1 cellular context compared by ENCODE assay signal in the genomic region with DNA sequence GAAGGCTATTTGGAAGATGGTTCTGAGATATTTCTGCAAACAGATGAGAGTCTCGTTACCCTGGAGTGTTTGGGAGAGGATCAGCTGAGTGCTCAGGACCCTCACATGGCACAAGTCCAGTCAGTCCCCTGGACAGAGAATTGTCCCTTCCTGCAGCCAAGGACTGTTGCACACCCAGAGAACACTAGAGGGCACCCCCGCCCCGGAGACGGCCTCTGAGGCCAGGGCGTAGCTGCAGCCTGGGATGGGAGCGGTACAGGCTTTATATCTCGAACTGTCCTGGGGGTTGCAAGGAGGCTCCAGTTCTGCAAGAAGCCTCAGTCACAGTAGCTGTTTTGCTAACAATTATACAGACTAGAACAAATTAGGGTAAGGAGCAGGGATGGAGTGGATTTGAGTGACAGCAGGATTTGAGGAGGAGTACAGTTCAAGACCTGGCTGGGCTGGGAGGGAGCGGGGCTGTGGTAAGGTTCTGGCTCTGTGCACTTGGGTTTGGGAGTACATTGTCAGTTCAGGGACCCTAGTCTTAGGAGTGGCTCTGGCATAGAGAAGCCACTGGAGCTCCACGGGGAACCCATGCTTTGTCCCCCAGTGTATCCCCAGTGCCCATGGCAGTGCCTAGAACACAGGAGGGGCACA.
A peak's percentile ranks its signal among the peaks of the same experiment; 100 is the strongest.
TF ChIP-seq lines count a peak whose summit lies in the region.

No MANE protein-coding gene starts in this region.

TF ChIP-seq in HepG2, 621 proteins besides CTCF, POLR2A, EP300 and RAD21 (continued from another document and continues in another):
- TF ChIP-seq, protein P1, sequence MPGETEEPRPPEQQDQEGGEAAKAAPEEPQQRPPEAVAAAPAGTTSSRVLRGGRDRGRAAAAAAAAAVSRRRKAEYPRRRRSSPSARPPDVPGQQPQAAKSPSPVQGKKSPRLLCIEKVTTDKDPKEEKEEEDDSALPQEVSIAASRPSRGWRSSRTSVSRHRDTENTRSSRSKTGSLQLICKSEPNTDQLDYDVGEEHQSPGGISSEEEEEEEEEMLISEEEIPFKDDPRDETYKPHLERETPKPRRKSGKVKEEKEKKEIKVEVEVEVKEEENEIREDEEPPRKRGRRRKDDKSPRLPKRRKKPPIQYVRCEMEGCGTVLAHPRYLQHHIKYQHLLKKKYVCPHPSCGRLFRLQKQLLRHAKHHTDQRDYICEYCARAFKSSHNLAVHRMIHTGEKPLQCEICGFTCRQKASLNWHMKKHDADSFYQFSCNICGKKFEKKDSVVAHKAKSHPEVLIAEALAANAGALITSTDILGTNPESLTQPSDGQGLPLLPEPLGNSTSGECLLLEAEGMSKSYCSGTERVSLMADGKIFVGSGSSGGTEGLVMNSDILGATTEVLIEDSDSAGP (CRISPR knock-in tag; IDR thresholded peaks at IDR 0.05; ENCODE audit: borderline replicate concordance), result 0 out of 2 replicates have a peak, but pooled peaks have one; percentile 4
- 0 out of 2 replicates have a peak, but pooled peaks have one; percentile 44 for TF ChIP-seq SMAD3 (CRISPR knock-in tag; IDR thresholded peaks at IDR 0.05)
- no peak for TF ChIP-seq ZNF619 (CRISPR knock-in tag; IDR thresholded peaks at IDR 0.05)
- TF ChIP-seq ZNF589 (CRISPR knock-in tag; conservative IDR thresholded peaks at IDR 0.05), result no peak
- TF ChIP-seq, protein P2, sequence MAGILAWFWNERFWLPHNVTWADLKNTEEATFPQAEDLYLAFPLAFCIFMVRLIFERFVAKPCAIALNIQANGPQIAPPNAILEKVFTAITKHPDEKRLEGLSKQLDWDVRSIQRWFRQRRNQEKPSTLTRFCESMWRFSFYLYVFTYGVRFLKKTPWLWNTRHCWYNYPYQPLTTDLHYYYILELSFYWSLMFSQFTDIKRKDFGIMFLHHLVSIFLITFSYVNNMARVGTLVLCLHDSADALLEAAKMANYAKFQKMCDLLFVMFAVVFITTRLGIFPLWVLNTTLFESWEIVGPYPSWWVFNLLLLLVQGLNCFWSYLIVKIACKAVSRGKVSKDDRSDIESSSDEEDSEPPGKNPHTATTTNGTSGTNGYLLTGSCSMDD (CRISPR knock-in tag; IDR thresholded peaks at IDR 0.05), result no peak
- peak; percentile 48; the same call in 1 of the 2 replicates for TF ChIP-seq GATAD1 (CRISPR knock-in tag; IDR thresholded peaks at IDR 0.05)
- TF ChIP-seq ZBTB37 (CRISPR knock-in tag; IDR thresholded peaks at IDR 0.05), result no peak
- no peak for TF ChIP-seq ZNF354B (CRISPR knock-in tag; IDR thresholded peaks at IDR 0.05)
- TF ChIP-seq ZBTB49 (CRISPR knock-in tag; IDR thresholded peaks at IDR 0.05; ENCODE audit: borderline replicate concordance), result no peak
- TF ChIP-seq ZNF33A (CRISPR knock-in tag; IDR thresholded peaks at IDR 0.05; ENCODE audit: borderline replicate concordance), result no peak
- TF ChIP-seq, protein P3, sequence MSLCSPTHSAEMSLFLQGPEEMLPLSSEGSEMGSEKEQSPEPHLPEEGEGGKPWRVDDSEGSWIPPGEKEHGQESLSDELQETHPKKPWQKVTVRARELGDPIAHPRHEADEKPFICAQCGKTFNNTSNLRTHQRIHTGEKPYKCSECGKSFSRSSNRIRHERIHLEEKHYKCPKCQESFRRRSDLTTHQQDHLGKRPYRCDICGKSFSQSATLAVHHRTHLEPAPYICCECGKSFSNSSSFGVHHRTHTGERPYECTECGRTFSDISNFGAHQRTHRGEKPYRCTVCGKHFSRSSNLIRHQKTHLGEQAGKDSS (CRISPR knock-in tag; IDR thresholded peaks at IDR 0.05; ENCODE audit: borderline replicate concordance, low read depth), result 0 out of 2 replicates have a peak, but pooled peaks have one; percentile 9
- TF ChIP-seq, protein P4, sequence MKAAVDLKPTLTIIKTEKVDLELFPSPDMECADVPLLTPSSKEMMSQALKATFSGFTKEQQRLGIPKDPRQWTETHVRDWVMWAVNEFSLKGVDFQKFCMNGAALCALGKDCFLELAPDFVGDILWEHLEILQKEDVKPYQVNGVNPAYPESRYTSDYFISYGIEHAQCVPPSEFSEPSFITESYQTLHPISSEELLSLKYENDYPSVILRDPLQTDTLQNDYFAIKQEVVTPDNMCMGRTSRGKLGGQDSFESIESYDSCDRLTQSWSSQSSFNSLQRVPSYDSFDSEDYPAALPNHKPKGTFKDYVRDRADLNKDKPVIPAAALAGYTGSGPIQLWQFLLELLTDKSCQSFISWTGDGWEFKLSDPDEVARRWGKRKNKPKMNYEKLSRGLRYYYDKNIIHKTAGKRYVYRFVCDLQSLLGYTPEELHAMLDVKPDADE (CRISPR knock-in tag; IDR thresholded peaks at IDR 0.05), result no peak
- no peak for TF ChIP-seq ZNF235 (CRISPR knock-in tag; IDR thresholded peaks at IDR 0.05; ENCODE audit: borderline replicate concordance)
- TF ChIP-seq ZFP36 (IDR thresholded peaks at IDR 0.05; ENCODE audit: borderline replicate concordance, low read depth, low read length, partially characterized antibody), result no peak
- TF ChIP-seq JDP2 (CRISPR knock-in tag; IDR thresholded peaks at IDR 0.05; ENCODE audit: borderline replicate concordance), result no peak
- no peak for TF ChIP-seq SMAD1 (CRISPR knock-in tag; IDR thresholded peaks at IDR 0.05; ENCODE audit: borderline replicate concordance, low read depth)
- TF ChIP-seq ZNF30 (CRISPR knock-in tag; IDR thresholded peaks at IDR 0.05), result no peak
- TF ChIP-seq ZFP36L2 (CRISPR knock-in tag; IDR thresholded peaks at IDR 0.05), result no peak
- 0 out of 2 replicates have a peak, but pooled peaks have one; percentile 23 for TF ChIP-seq HDAC2 (CRISPR knock-in tag; IDR thresholded peaks at IDR 0.05)
- peak; percentile 28; the same call in 1 of the 2 replicates for TF ChIP-seq PITX1 (CRISPR knock-in tag; IDR thresholded peaks at IDR 0.05)
- no peak for TF ChIP-seq CC2D1A (CRISPR knock-in tag; IDR thresholded peaks at IDR 0.05)
- TF ChIP-seq MBNL3 (CRISPR knock-in tag; conservative IDR thresholded peaks at IDR 0.05), result no peak
- 0 out of 2 replicates have a peak, but pooled peaks have one; percentile 22 for TF ChIP-seq SALL2 (CRISPR knock-in tag; IDR thresholded peaks at IDR 0.05)
- TF ChIP-seq POGK (CRISPR knock-in tag; conservative IDR thresholded peaks at IDR 0.05), result no peak
- TF ChIP-seq ZSCAN30 (CRISPR knock-in tag; IDR thresholded peaks at IDR 0.05), result no peak
- TF ChIP-seq ERF (CRISPR knock-in tag; IDR thresholded peaks at IDR 0.05), result peak; percentile 44; the same call in 1 of the 2 replicates
- TF ChIP-seq GMEB2 (CRISPR knock-in tag; IDR thresholded peaks at IDR 0.05; ENCODE audit: low read depth), result no peak
- TF ChIP-seq, protein P5, sequence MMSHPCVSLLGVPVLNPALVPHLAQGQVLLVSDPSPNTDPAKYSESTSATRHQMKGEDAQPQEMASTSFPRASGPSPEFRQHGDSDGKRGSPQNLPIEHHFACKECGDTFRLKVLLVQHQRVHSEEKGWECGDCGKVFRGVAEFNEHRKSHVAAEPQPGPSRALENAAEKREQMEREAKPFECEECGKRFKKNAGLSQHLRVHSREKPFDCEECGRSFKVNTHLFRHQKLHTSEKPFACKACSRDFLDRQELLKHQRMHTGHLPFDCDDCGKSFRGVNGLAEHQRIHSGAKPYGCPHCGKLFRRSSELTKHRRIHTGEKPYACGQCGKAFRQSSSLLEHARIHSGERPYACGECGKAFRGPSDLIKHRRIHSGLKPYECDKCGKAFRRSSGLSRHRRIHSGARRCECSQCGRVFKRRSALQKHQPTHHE (CRISPR knock-in tag; IDR thresholded peaks at IDR 0.05; ENCODE audit: borderline replicate concordance), result no peak
- TF ChIP-seq ZNF121 (CRISPR knock-in tag; IDR thresholded peaks at IDR 0.05), result no peak
- no peak for TF ChIP-seq MTA1 (CRISPR knock-in tag; IDR thresholded peaks at IDR 0.05; ENCODE audit: borderline replicate concordance)
- TF ChIP-seq FOXJ3 (CRISPR knock-in tag; IDR thresholded peaks at IDR 0.05; ENCODE audit: borderline replicate concordance), result no peak
- TF ChIP-seq ZKSCAN8 (CRISPR knock-in tag; IDR thresholded peaks at IDR 0.05; ENCODE audit: borderline replicate concordance), result 0 out of 2 replicates have a peak, but pooled peaks have one; percentile 39
- no peak for TF ChIP-seq NCOR1 (IDR thresholded peaks at IDR 0.05; ENCODE audit: borderline replicate concordance, low read length)
- no peak for TF ChIP-seq ZNF569 (CRISPR knock-in tag; IDR thresholded peaks at IDR 0.05; ENCODE audit: borderline replicate concordance)
- TF ChIP-seq, protein P6, sequence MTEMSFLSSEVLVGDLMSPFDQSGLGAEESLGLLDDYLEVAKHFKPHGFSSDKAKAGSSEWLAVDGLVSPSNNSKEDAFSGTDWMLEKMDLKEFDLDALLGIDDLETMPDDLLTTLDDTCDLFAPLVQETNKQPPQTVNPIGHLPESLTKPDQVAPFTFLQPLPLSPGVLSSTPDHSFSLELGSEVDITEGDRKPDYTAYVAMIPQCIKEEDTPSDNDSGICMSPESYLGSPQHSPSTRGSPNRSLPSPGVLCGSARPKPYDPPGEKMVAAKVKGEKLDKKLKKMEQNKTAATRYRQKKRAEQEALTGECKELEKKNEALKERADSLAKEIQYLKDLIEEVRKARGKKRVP (CRISPR knock-in tag; IDR thresholded peaks at IDR 0.05), result no peak
- TF ChIP-seq NR2F2 (IDR thresholded peaks at IDR 0.05; ENCODE audit: borderline replicate concordance, low read depth), result no peak
- TF ChIP-seq SIX4 (CRISPR knock-in tag; IDR thresholded peaks at IDR 0.05), result no peak
- no peak for TF ChIP-seq ZNF558 (CRISPR knock-in tag; IDR thresholded peaks at IDR 0.05; ENCODE audit: borderline replicate concordance)
- no peak for TF ChIP-seq SP5 (CRISPR knock-in tag; IDR thresholded peaks at IDR 0.05; ENCODE audit: borderline replicate concordance, low read depth)
- no peak for TF ChIP-seq ZNF7 (CRISPR knock-in tag; IDR thresholded peaks at IDR 0.05)
- no peak for TF ChIP-seq ZNF740 (CRISPR knock-in tag; IDR thresholded peaks at IDR 0.05)
- 0 out of 2 replicates have a peak, but pooled peaks have one; percentile 41 for TF ChIP-seq ARNT2 (CRISPR knock-in tag; IDR thresholded peaks at IDR 0.05; ENCODE audit: low read depth)
- TF ChIP-seq PPARG (CRISPR knock-in tag; conservative IDR thresholded peaks at IDR 0.05), result no peak
- no peak for TF ChIP-seq ZNF605 (CRISPR knock-in tag; IDR thresholded peaks at IDR 0.05)
- TF ChIP-seq RAD51 (IDR thresholded peaks at IDR 0.05; ENCODE audit: borderline replicate concordance), result no peak
- TF ChIP-seq ZNF101 (CRISPR knock-in tag; IDR thresholded peaks at IDR 0.05; ENCODE audit: borderline replicate concordance, low read depth), result no peak
- TF ChIP-seq CBX1 (IDR thresholded peaks at IDR 0.05; ENCODE audit: low read depth), result no peak
- no peak for TF ChIP-seq ZNF564 (CRISPR knock-in tag; IDR thresholded peaks at IDR 0.05)
- TF ChIP-seq, protein P7, sequence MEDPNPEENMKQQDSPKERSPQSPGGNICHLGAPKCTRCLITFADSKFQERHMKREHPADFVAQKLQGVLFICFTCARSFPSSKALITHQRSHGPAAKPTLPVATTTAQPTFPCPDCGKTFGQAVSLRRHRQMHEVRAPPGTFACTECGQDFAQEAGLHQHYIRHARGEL (CRISPR knock-in tag; IDR thresholded peaks at IDR 0.05), result no peak
- no peak; the same call in 1 of the 2 replicates for TF ChIP-seq CBX5 (CRISPR knock-in tag; IDR thresholded peaks at IDR 0.05; ENCODE audit: borderline replicate concordance)
- no peak for TF ChIP-seq BORCS8-MEF2B (CRISPR knock-in tag; IDR thresholded peaks at IDR 0.05)
- no peak for TF ChIP-seq KDM1A (CRISPR knock-in tag; IDR thresholded peaks at IDR 0.05)
